Comparison of ENCODE assay signal across 8 cellular contexts in genomic region chr9:92292338-92293074, GRCh38. TPM values are rescaled to one million over a fixed set of nuclear protein-coding genes. Genes with fewer than 3 reads are reported as not detected.
DNase-seq lines count a peak whose midpoint lies in the region; ATAC-seq and TF ChIP-seq lines count a peak whose summit lies in the region.

No MANE protein-coding gene starts in this region.

- peaks cover 49% of the 10 kb centered on the region for H3K4me1 Mint-ChIP-seq in activated T-cell treated with anti-CD3 and anti-CD28 coated beads, Interleukin-2, amount 50 U/mL, for 4 hours (ENCODE audit: low read depth)
- H3K4me1 Mint-ChIP-seq in T-helper 17 cell (peaks cover 42% of the 10 kb centered on the region), glutamatergic neuron (ENCODE audit: low read depth, unreplicated experiment) (peaks cover 8% of the 10 kb centered on the region)
- H3K4me1 Mint-ChIP-seq in stimulated activated effector memory CD8-positive, alpha-beta T cell treated with anti-CD3 and anti-CD28 coated beads, Interleukin-12 subunit alpha, Interleukin-12 subunit beta, amount 100 ng/mL, for 72 hours: peaks cover 48% of the 10 kb centered on the region

- no peaks in the 10 kb centered on the region for H3K9me3 ChIP-seq in T-helper 17 cell (ENCODE audit: control insufficient read depth, low read length, poor library complexity, severe bottlenecking)

- no peaks in the 10 kb centered on the region for H3K27me3 Mint-ChIP-seq in activated T-cell treated with anti-CD3 and anti-CD28 coated beads, Interleukin-2, amount 50 U/mL, for 4 hours (ENCODE audit: low read depth)
- H3K27me3 Mint-ChIP-seq in T-helper 17 cell (no peaks in the 10 kb centered on the region), glutamatergic neuron (ENCODE audit: unreplicated experiment) (no peaks in the 10 kb centered on the region)

- no peak for DNase-seq in activated T-cell treated with anti-CD3 and anti-CD28 coated beads, Interleukin-2, amount 50 U/mL, for 4 hours
- no peak for DNase-seq in activated T-cell treated with anti-CD3 and anti-CD28 coated beads, Interleukin-2, amount 50 U/mL, for 1 hour
- DNase-seq in T-helper 17 cell (no peak), glutamatergic neuron (no peak), putamen (ENCODE audit: low spot score) (no peak)
- DNase-seq in stimulated activated effector memory CD8-positive, alpha-beta T cell treated with anti-CD3 and anti-CD28 coated beads, Interleukin-12 subunit alpha, Interleukin-12 subunit beta, amount 100 ng/mL, for 72 hours (ENCODE audit: low spot score in 2 of 2): no peak

- peak overlapping the region; percentile 99 for H3K4me3 Mint-ChIP-seq in activated T-cell treated with anti-CD3 and anti-CD28 coated beads, Interleukin-2, amount 50 U/mL, for 4 hours
- H3K4me3 Mint-ChIP-seq in T-helper 17 cell (peak overlapping the region; percentile 99), glutamatergic neuron (ENCODE audit: unreplicated experiment) (peak overlapping the region; percentile 99)
- peak overlapping the region; percentile 75 for H3K4me3 Mint-ChIP-seq in stimulated activated effector memory CD8-positive, alpha-beta T cell treated with anti-CD3 and anti-CD28 coated beads, Interleukin-12 subunit alpha, Interleukin-12 subunit beta, amount 100 ng/mL, for 72 hours

- no peak for ATAC-seq in activated T-cell treated with anti-CD3 and anti-CD28 coated beads, Interleukin-2, amount 50 U/mL, for 4 hours
- no peak for ATAC-seq in T-helper 17 cell
- no peak for ATAC-seq in stimulated activated effector memory CD8-positive, alpha-beta T cell treated with anti-CD3 and anti-CD28 coated beads, Interleukin-12 subunit alpha, Interleukin-12 subunit beta, amount 100 ng/mL, for 72 hours
- ATAC-seq in HG03135 (IDR thresholded peaks at IDR 0.05; ENCODE audit: unreplicated experiment): no peak
- no peak for ATAC-seq in GM21367 (IDR thresholded peaks at IDR 0.05; ENCODE audit: unreplicated experiment)

- H3K36me3 Mint-ChIP-seq in activated T-cell treated with anti-CD3 and anti-CD28 coated beads, Interleukin-2, amount 50 U/mL, for 4 hours (ENCODE audit: insufficient read depth): peaks cover 47% of the 10 kb centered on the region
- H3K36me3 Mint-ChIP-seq in T-helper 17 cell (ENCODE audit: low read depth) (peaks cover 2% of the 10 kb centered on the region), glutamatergic neuron (ENCODE audit: unreplicated experiment) (no peaks in the 10 kb centered on the region)
- peaks cover 88% of the 10 kb centered on the region for H3K36me3 Mint-ChIP-seq in stimulated activated effector memory CD8-positive, alpha-beta T cell treated with anti-CD3 and anti-CD28 coated beads, Interleukin-12 subunit alpha, Interleukin-12 subunit beta, amount 100 ng/mL, for 72 hours

- peak overlapping the region; percentile 99 for H3K27ac Mint-ChIP-seq in T-helper 17 cell
- peak overlapping the region; percentile 97 for H3K27ac Mint-ChIP-seq in glutamatergic neuron (ENCODE audit: unreplicated experiment)
- peak overlapping the region; percentile 99 for H3K27ac Mint-ChIP-seq in stimulated activated effector memory CD8-positive, alpha-beta T cell treated with anti-CD3 and anti-CD28 coated beads, Interleukin-12 subunit alpha, Interleukin-12 subunit beta, amount 100 ng/mL, for 72 hours

- H3K9me3 Mint-ChIP-seq in activated T-cell treated with anti-CD3 and anti-CD28 coated beads, Interleukin-2, amount 50 U/mL, for 4 hours: no peaks in the 10 kb centered on the region
- H3K9me3 Mint-ChIP-seq in glutamatergic neuron (ENCODE audit: unreplicated experiment): peaks cover 2% of the 10 kb centered on the region
- no peaks in the 10 kb centered on the region for H3K9me3 Mint-ChIP-seq in stimulated activated effector memory CD8-positive, alpha-beta T cell treated with anti-CD3 and anti-CD28 coated beads, Interleukin-12 subunit alpha, Interleukin-12 subunit beta, amount 100 ng/mL, for 72 hours

- TF ChIP-seq CTCF in glutamatergic neuron (IDR thresholded peaks at IDR 0.05; ENCODE audit: partially characterized antibody, unreplicated experiment): no peak

RNA-seq across cellular contexts. Expression of gene IARS1, which starts 1.0 kb away (rescaled TPM):
- 100 to 1,000 TPM; 249 to 272 (median 268) TPM for total RNA-seq in activated T-cell treated with anti-CD3 and anti-CD28 coated beads, Interleukin-2, amount 50 U/mL, for 4 hours
- total RNA-seq in T-helper 17 cell (10 to 100 TPM; 68.5 to 75.8 TPM), glutamatergic neuron (ENCODE audit: unreplicated experiment) (160 TPM)

RNA-seq across cellular contexts. Expression of gene NOL8, which starts 32.6 kb away (rescaled TPM):
- 10 to 100 TPM; 70.0 to 79.9 (median 73.6) TPM for total RNA-seq in activated T-cell treated with anti-CD3 and anti-CD28 coated beads, Interleukin-2, amount 50 U/mL, for 4 hours
- total RNA-seq in T-helper 17 cell: 10 to 100 TPM; 61.0 to 61.1 TPM
- total RNA-seq in glutamatergic neuron (ENCODE audit: unreplicated experiment): 34.9 TPM

RNA-seq across cellular contexts. Expression of gene CENPP, which starts 33.2 kb away (rescaled TPM):
- 10 to 100 TPM; 13.7 to 17.7 (median 15.6) TPM for total RNA-seq in activated T-cell treated with anti-CD3 and anti-CD28 coated beads, Interleukin-2, amount 50 U/mL, for 4 hours
- total RNA-seq in T-helper 17 cell: 1 to 10 TPM; 1.9 to 6.8 TPM
- total RNA-seq in glutamatergic neuron (ENCODE audit: unreplicated experiment): 5.7 TPM
